Comparison of ENCODE assay signal across 8 cellular contexts in the genomic region with DNA sequence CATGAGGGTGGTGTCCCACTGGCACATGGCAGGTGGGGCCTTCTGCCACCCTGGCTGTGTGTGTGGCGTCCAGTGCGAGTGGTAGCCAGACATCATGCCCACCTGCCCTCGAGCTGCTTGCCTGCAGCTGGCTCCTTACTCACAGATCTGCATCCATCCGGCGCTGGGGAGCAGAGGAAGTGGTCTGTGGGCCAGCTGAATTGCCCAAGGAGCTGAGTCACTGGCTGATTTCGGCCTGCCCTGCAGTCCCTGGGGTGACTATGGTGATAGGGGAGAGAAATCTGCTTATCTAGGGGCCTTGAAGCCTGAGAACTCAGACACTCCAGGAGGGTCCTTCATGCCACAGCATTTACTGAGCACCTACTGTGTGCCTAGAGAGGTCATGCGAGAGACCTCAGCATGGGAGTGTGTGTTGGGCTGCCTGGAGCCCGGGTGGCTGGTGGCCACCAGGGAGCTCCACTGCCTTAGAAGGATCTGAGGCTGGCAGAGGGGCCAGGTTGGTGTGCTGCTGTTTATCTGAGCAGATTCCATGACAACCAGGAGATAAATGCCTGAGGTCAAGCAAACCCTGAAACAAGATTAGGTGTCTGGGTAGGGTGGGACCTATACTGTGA. TPM values are rescaled to one million over a fixed set of nuclear protein-coding genes. Genes with fewer than 3 reads are reported as not detected.
A peak's percentile ranks its signal among the peaks of the same experiment; 100 is the strongest.
DNase-seq lines count a peak whose midpoint lies in the region; ATAC-seq and TF ChIP-seq lines count a peak whose summit lies in the region.

No MANE protein-coding gene starts in this region.

- POLR2A ChIA-PET in AG04449 (lab: Yijun Ruan, JAX) (interaction anchor here (1.0 to 2.7 kb wide), 7 partner anchors 13 to 133 kb away, joined by 3 to 26 read pairs (median 5); a partner anchor contains a TSS), HEK293T (lab: Yijun Ruan, JAX) (interaction anchor here (1.4 to 1.7 kb wide), 2 partner anchors 64 to 70 kb away, joined by 4 to 7 read pairs; a partner anchor contains a TSS)

- intact Hi-C loops in activated naive CD4-positive, alpha-beta T cell treated with anti-CD3 and anti-CD28 coated beads for 36 hours (cut with micrococcal nuclease) = loop anchor here (5.0 to 10.0 kb wide), 2 partner anchors 789 to 1688 kb away; a partner anchor contains a TSS
- intact Hi-C loops in heart left ventricle (cut with DNase I) (loop anchor here in 2 of 10 donors (5.0 kb wide), 2 partner anchors 36 to 61 kb away; no protein-coding TSS in a partner anchor), gastrocnemius medialis (cut with DNase I; ENCODE audit: low total_unique reads) (no loop called here)

- H3K36me3 ChIP-seq in heart left ventricle = peaks cover 0 to 30% (median 6%) of the 10 kb centered on the region in 9 donors
- H3K36me3 ChIP-seq in gastrocnemius medialis = no peaks in the 10 kb centered on the region

- in situ Hi-C loops in gastrocnemius medialis (cut with MboI; ENCODE audit: low sequenced_read_pairs in 4 of 4) = loop anchor here in 1 of 4 donors (10.0 kb wide), 1 partner anchor 68 kb away; a partner anchor contains a TSS

- H3K4me1 ChIP-seq in heart left ventricle = peaks cover 35 to 100% (median 90%) of the 10 kb centered on the region in 12 donors
- H3K4me1 ChIP-seq in gastrocnemius medialis = peaks cover 80 to 96% of the 10 kb centered on the region in 2 donors

- peak overlapping the region; percentile 46 for H3K4me3 Mint-ChIP-seq in activated naive CD4-positive, alpha-beta T cell treated with anti-CD3 and anti-CD28 coated beads for 36 hours

- H3K9me3 Mint-ChIP-seq in activated naive CD4-positive, alpha-beta T cell treated with anti-CD3 and anti-CD28 coated beads for 36 hours = no peaks in the 10 kb centered on the region

- TF ChIP-seq CTCF in AG04449 (IDR thresholded peaks at IDR 0.05; ENCODE audit: insufficient read depth, low read length, missing control alignments) (peak; percentile 56), heart left ventricle (IDR thresholded peaks at IDR 0.05) (peak in 7 of 12 donors; percentile 15 to 47 (median 28)), gastrocnemius medialis (IDR thresholded peaks at IDR 0.05 in 4 of 5, conservative IDR thresholded peaks at IDR 0.05 in 1 of 5) (peak in 4 of 5 experiments; percentile 39 to 74 (median 46))

- TF ChIP-seq POLR2A in heart left ventricle (IDR thresholded peaks at IDR 0.05) (no peak), gastrocnemius medialis (IDR thresholded peaks at IDR 0.05) (peak in 1 of 2 donors; percentile 34)

- H3K27me3 ChIP-seq in heart left ventricle (no peaks in the 10 kb centered on the region), gastrocnemius medialis (no peaks in the 10 kb centered on the region)

- peak overlapping the region; percentile 95 for H3K27ac Mint-ChIP-seq in activated naive CD4-positive, alpha-beta T cell treated with anti-CD3 and anti-CD28 coated beads for 36 hours

- WGBS in heart left ventricle, 4 donors = 48 to 56% (median 51%) methylated on average over 6 to 8 of the region's 8 CpGs

- H3K27me3 Mint-ChIP-seq in activated naive CD4-positive, alpha-beta T cell treated with anti-CD3 and anti-CD28 coated beads for 36 hours (ENCODE audit: low read depth) = no peaks in the 10 kb centered on the region

- H3K9me3 ChIP-seq in heart left ventricle (no peaks in the 10 kb centered on the region), gastrocnemius medialis (no peaks in the 10 kb centered on the region)

- H3K36me3 Mint-ChIP-seq in activated naive CD4-positive, alpha-beta T cell treated with anti-CD3 and anti-CD28 coated beads for 36 hours (ENCODE audit: low read depth) = peaks cover 12% of the 10 kb centered on the region

- peak overlapping the region; percentile 22 to 98 (median 81) for H3K27ac ChIP-seq in heart left ventricle
- H3K27ac ChIP-seq in gastrocnemius medialis = peak overlapping the region; percentile 81 to 99 (median 94)

- no peak overlapping the region; the same call in 1 of the 2 replicates for H3K4me3 ChIP-seq in AG04449 (ENCODE audit: low read depth, low read length)
- H3K4me3 ChIP-seq in heart left ventricle = peak overlapping the region in 1 of 12 donors; percentile 27
- H3K4me3 ChIP-seq in gastrocnemius medialis = peak overlapping the region in 1 of 4 donors; percentile 5

- peaks cover 94% of the 10 kb centered on the region for H3K4me1 Mint-ChIP-seq in activated naive CD4-positive, alpha-beta T cell treated with anti-CD3 and anti-CD28 coated beads for 36 hours (ENCODE audit: low read depth)

- ATAC-seq in GM18868 (IDR thresholded peaks at IDR 0.05; ENCODE audit: unreplicated experiment) (peak; percentile 31), HG03342 (IDR thresholded peaks at IDR 0.05; ENCODE audit: unreplicated experiment) (peak; percentile 36), heart left ventricle (peak in 3 of 4 donors; percentile 56 to 74 (median 71)), gastrocnemius medialis (peak; percentile 76 to 83)

- peak; percentile 76 for DNase-seq in AG04449 (ENCODE audit: low read depth, low spot score)
- DNase-seq in SIG-M5 treated with dmso at 0.1 percent for 504 hours (lab: John Stamatoyannopoulos, UW; ENCODE audit: unreplicated experiment) = peak; percentile 93
- peak; percentile 83 for DNase-seq in activated naive CD4-positive, alpha-beta T cell treated with anti-CD3 and anti-CD28 coated beads for 36 hours
- DNase-seq in heart left ventricle = peak; percentile 51 to 88 (median 82)
- peak; percentile 72 to 93 for DNase-seq in gastrocnemius medialis
- DNase-seq in HEK293T (ENCODE audit: extremely low spot score) = no peak

- CTCF ChIA-PET in AG04449 (lab: Yijun Ruan, JAX) (interaction anchor here (0.7 to 8.2 kb wide), 16 partner anchors 8 to 393 kb away, joined by 3 to 109 read pairs (median 4); a partner anchor contains a TSS), HEK293T (lab: Yijun Ruan, JAX) (interaction anchor here (0.6 to 2.9 kb wide), 4 partner anchors 64 to 246 kb away, joined by 3 to 8 read pairs (median 4); a partner anchor contains a TSS)
- CTCF ChIA-PET in activated naive CD4-positive, alpha-beta T cell treated with anti-CD3 and anti-CD28 coated beads for 36 hours (lab: Charles Lee) = interaction anchor here (0.7 to 7.9 kb wide), 19 partner anchors 8 to 100 kb away, joined by 3 to 76 read pairs (median 6); a partner anchor contains a TSS

TF ChIP-seq in HEK293T, 16 proteins besides CTCF, POLR2A, EP300 and RAD21:
- no peak for TF ChIP-seq SUZ12 (IDR thresholded peaks at IDR 0.05)
- TF ChIP-seq NFRKB (IDR thresholded peaks at IDR 0.05) = no peak
- no peak for TF ChIP-seq TARDBP (IDR thresholded peaks at IDR 0.05)
- no peak for TF ChIP-seq LEF1 (IDR thresholded peaks at IDR 0.05; ENCODE audit: borderline replicate concordance)
- TF ChIP-seq ARNT (IDR thresholded peaks at IDR 0.05) = no peak
- TF ChIP-seq ZNF384 (IDR thresholded peaks at IDR 0.05) = no peak
- no peak for TF ChIP-seq BHLHE40 (IDR thresholded peaks at IDR 0.05; ENCODE audit: borderline replicate concordance)

RNA-seq across cellular contexts. Expression of a gene that starts 57.1 kb away (rescaled TPM):
- 1 to 10 TPM; 3.1 to 3.6 TPM for total RNA-seq in activated naive CD4-positive, alpha-beta T cell treated with anti-CD3 and anti-CD28 coated beads for 36 hours
- 10 to 100 TPM in 8 of 9 donors, 1 to 10 TPM in 1; 7.5 to 42.5 (median 13.5) TPM for total RNA-seq in heart left ventricle
- 10 to 100 TPM; 11.1 to 50.1 TPM for polyA plus RNA-seq in heart left ventricle
- total RNA-seq in gastrocnemius medialis = 100 to 1,000 TPM in 1 of 4 donors, 10 to 100 TPM in 3; 56.2 to 116 (median 79.2) TPM
